In the genomic region with DNA sequence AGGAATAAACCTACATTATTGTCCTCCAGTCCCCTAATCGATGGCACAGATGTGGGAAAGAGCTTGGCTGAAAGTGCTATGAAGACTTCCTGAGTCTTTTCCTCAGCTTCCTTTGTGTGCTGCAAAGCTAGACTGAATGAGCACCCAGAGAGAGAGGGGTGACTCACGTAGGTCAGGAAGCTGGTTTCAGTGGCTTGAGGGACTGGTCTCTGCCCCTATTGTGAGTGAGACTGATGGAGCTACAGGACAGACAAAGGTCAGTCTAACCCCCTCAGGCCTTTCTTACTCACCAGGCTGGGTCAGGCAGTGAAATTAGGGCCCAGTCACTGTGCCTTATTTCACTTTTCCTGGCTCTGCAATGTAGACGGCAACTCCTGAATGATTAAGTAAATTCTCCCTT, we compare ENCODE assay signal across 13 cellular contexts.
DNase-seq lines count a peak whose midpoint lies in the region; ATAC-seq, FAIRE-seq and TF ChIP-seq lines count a peak whose summit lies in the region.
"Had no signal": no experiment of that assay in that cellular context is flagged by ENCODE, and none has a peak within 500 bp of the region (broad histone marks: within the 10 kb centered on the region; RNA-seq: fewer than 3 reads in every experiment).

No MANE protein-coding gene starts in this region.

- H3F3A ChIP-seq in Loucy (ENCODE audit: low read depth) = no peaks in the 10 kb centered on the region

- no peak overlapping the region for H3K27ac ChIP-seq in kidney (ENCODE audit: low read depth in 2 of 2, low read length in 2 of 2)
- H3K27ac ChIP-seq: KMS-11 had no signal

- ATAC-seq in GM18868 (IDR thresholded peaks at IDR 0.05; ENCODE audit: unreplicated experiment) = no peak
- no peak for ATAC-seq in T-helper 17 cell

- peaks cover 11% of the 10 kb centered on the region for H3K27me3 Mint-ChIP-seq in T-helper 17 cell

- intact Hi-C loops in kidney (cut with DNase I) = no loop called here

- H3K27ac Mint-ChIP-seq in T-helper 17 cell = no peak overlapping the region
- H3K27ac Mint-ChIP-seq: nephron progenitor cell had no signal

- H4K20me1 ChIP-seq in Loucy (ENCODE audit: insufficient read depth, low read length, poor library complexity, severe bottlenecking) = no peaks in the 10 kb centered on the region

- FAIRE-seq in bronchial epithelial cell (lab: Jason Lieb, UNC) (no peak), kidney (lab: Jason Lieb, UNC) (no peak)
- FAIRE-seq: colon had no signal

- no peaks in the 10 kb centered on the region for H3K4me1 Mint-ChIP-seq in T-helper 17 cell

- no peak overlapping the region for H3K4me3 Mint-ChIP-seq in T-helper 17 cell
- H3K4me3 Mint-ChIP-seq: nephron progenitor cell had no signal

- H3K4me3 ChIP-seq in Loucy (ENCODE audit: low read length, poor library complexity, severe bottlenecking) = no peak overlapping the region
- H3K4me3 ChIP-seq in bronchial epithelial cell (ENCODE audit: low read depth, low read length) = no peak overlapping the region
- no peak overlapping the region for H3K4me3 ChIP-seq in kidney epithelial cell (ENCODE audit: low read depth, low read length)
- H3K4me3 ChIP-seq in kidney (ENCODE audit: low read length in 2 of 2) = no peak overlapping the region

- no peaks in the 10 kb centered on the region for H3K36me3 Mint-ChIP-seq in T-helper 17 cell (ENCODE audit: low read depth)

- TF ChIP-seq CTCF in Loucy (conservative IDR thresholded peaks at IDR 0.05; ENCODE audit: low read length) (no peak), bronchial epithelial cell (IDR thresholded peaks at IDR 0.05; ENCODE audit: insufficient read depth, low read length, severe bottlenecking) (no peak), kidney epithelial cell (IDR thresholded peaks at IDR 0.05; ENCODE audit: insufficient read depth, low read length, poor library complexity, severe bottlenecking) (no peak), kidney (IDR thresholded peaks at IDR 0.05; ENCODE audit: borderline replicate concordance, extremely low read depth, insufficient read depth) (no peak)

- H3K36me3 ChIP-seq in Loucy (ENCODE audit: insufficient read depth, low read length) = no peaks in the 10 kb centered on the region
- H3K36me3 ChIP-seq in bronchial epithelial cell (ENCODE audit: control insufficient read depth, insufficient read depth, low read length) = no peaks in the 10 kb centered on the region
- no peaks in the 10 kb centered on the region for H3K36me3 ChIP-seq in kidney epithelial cell (ENCODE audit: control insufficient read depth, insufficient read depth, low read length)
- H3K36me3 ChIP-seq in kidney (ENCODE audit: control insufficient read depth in 1 of 2, insufficient read depth in 2 of 2, low read length in 2 of 2) = no peaks in the 10 kb centered on the region

- H3K27me3 ChIP-seq in Loucy (ENCODE audit: insufficient read depth, low read length, poor library complexity, severe bottlenecking) (no peaks in the 10 kb centered on the region), bronchial epithelial cell (ENCODE audit: control insufficient read depth, insufficient read depth, low read length) (no peaks in the 10 kb centered on the region), kidney epithelial cell (ENCODE audit: control insufficient read depth, insufficient read depth, low read length) (no peaks in the 10 kb centered on the region)

- peak overlapping the region; percentile 2 for H3K9ac ChIP-seq in Loucy (ENCODE audit: low read depth, low read length, poor library complexity, severe bottlenecking)
- no peak overlapping the region for H3K9ac ChIP-seq in kidney (ENCODE audit: low read length in 2 of 2)
- H3K9ac ChIP-seq: KMS-11 had no signal

- no peaks in the 10 kb centered on the region for H3K9me2 ChIP-seq in Loucy (replicated peaks; ENCODE audit: low read depth, low read length)

- peak overlapping the region; percentile 60 for H2AFZ ChIP-seq in Loucy (ENCODE audit: low read length)

- H3K79me2 ChIP-seq in Loucy (ENCODE audit: insufficient read depth, low read length) = no peaks in the 10 kb centered on the region

- DNase-seq in AG20443 (ENCODE audit: low spot score) (peak; percentile 29), bronchial epithelial cell (ENCODE audit: low read depth) (peak; percentile 65), kidney epithelial cell (ENCODE audit: low read depth) (peak; percentile 60), globus pallidus (ENCODE audit: low spot score) (no peak), kidney (no peak), T-helper 17 cell (no peak)
- DNase-seq: activated T-cell treated with anti-CD3 and anti-CD28 coated beads for 4 hours, NCI-H774, nephron progenitor cell had no signal

- H3K4me1 ChIP-seq in Loucy (ENCODE audit: insufficient read depth, low read length, poor library complexity, severe bottlenecking) = peaks cover 8% of the 10 kb centered on the region
- no peaks in the 10 kb centered on the region for H3K4me1 ChIP-seq in kidney (ENCODE audit: control insufficient read depth in 1 of 2, insufficient read depth in 1 of 2, low read depth in 1 of 2, low read length in 2 of 2)

- H3K4me2 ChIP-seq in Loucy (ENCODE audit: low read depth, low read length, poor library complexity, severe bottlenecking) = peak overlapping the region; percentile 40
- H3K4me2 ChIP-seq: KMS-11 had no signal

- H3K9me3 ChIP-seq in Loucy (ENCODE audit: insufficient read depth, low read depth, low read length) (no peaks in the 10 kb centered on the region), kidney (ENCODE audit: control insufficient read depth in 1 of 2, low read length in 2 of 2) (peaks cover 4% of the 10 kb centered on the region in 2 donors), T-helper 17 cell (ENCODE audit: control insufficient read depth, low read length, poor library complexity, severe bottlenecking) (no peaks in the 10 kb centered on the region)

Comparison
In these comparisons a context has a peak if more than half of its experiments do, and no peak if none do; other contexts are left out.
1. DNase-seq: peak in AG20443 (single experiment), bronchial epithelial cell (single experiment) and kidney epithelial cell (single experiment); none in globus pallidus (single experiment), kidney (single experiment) and T-helper 17 cell (0 of 3).